Comparison of ENCODE assay signal across 2 cellular contexts in genomic region chr5:44011518-44011917, GRCh38.
A peak's percentile ranks its signal among the peaks of the same experiment; 100 is the strongest.
TF ChIP-seq lines count a peak whose summit lies in the region.

No MANE protein-coding gene starts in this region.

TF ChIP-seq in A549, 52 proteins besides CTCF, POLR2A, EP300 and RAD21 (continued from another document):
- no peak for TF ChIP-seq HDAC2 (IDR thresholded peaks at IDR 0.05)

TF ChIP-seq in IMR-90, 13 proteins besides CTCF, POLR2A, EP300 and RAD21:
- TF ChIP-seq MAFK (IDR thresholded peaks at IDR 0.05; ENCODE audit: low read depth, low read length) (peak; percentile 40), RCOR1 (IDR thresholded peaks at IDR 0.05; ENCODE audit: insufficient replicate concordance, low read length) (no peak), USF2 (IDR thresholded peaks at IDR 0.05; ENCODE audit: low read depth, low read length) (no peak), CHD1 (IDR thresholded peaks at IDR 0.05; ENCODE audit: low read depth, low read length) (no peak), MXI1 (IDR thresholded peaks at IDR 0.05; ENCODE audit: borderline replicate concordance, low read depth, low read length) (no peak)
- TF ChIP-seq, protein P1, sequence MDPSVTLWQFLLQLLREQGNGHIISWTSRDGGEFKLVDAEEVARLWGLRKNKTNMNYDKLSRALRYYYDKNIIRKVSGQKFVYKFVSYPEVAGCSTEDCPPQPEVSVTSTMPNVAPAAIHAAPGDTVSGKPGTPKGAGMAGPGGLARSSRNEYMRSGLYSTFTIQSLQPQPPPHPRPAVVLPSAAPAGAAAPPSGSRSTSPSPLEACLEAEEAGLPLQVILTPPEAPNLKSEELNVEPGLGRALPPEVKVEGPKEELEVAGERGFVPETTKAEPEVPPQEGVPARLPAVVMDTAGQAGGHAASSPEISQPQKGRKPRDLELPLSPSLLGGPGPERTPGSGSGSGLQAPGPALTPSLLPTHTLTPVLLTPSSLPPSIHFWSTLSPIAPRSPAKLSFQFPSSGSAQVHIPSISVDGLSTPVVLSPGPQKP (IDR thresholded peaks at IDR 0.05; ENCODE audit: borderline replicate concordance, low read depth, low read length) = no peak
